Comparison of ENCODE assay signal across 1 cellular context in the genomic region with DNA sequence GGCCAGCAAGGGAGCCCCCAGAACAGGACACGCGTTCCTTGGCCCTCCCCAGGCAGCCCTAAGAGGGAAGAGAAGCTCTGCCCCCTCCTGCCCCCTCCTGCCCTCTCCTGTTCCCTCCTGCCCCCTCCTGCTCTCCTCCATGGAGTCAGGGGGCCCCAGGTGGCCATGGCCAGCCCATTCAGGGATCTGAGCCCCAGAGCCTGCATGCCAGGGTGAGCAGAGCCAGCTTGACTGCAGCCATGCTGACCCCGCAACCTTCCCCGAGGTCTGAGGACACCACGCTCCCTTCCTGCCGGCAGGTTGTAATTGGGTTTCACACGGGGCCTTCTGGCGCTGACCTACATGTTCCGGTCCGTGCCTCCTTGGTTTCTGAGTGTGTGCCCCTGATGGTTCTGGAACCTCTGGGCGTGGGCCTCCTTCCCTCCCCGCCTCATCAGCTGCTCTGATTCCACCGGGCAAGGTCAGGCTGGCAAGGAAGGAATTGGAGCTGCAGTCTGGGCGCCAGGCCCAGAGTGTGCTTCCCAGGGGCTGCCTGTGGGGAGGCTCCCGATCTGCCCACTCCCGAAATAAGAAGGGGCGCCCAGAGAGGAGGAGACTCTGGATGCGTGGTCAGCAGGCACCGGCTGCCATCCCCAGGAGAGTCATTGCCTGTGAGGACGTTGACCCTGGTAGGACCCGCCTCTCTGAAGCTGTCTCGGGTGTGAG.
A peak's percentile ranks its signal among the peaks of the same experiment; 100 is the strongest.
TF ChIP-seq lines count a peak whose summit lies in the region.

No MANE protein-coding gene starts in this region.

TF ChIP-seq in HepG2, 621 proteins besides CTCF, POLR2A, EP300 and RAD21:
- TF ChIP-seq, protein P1, sequence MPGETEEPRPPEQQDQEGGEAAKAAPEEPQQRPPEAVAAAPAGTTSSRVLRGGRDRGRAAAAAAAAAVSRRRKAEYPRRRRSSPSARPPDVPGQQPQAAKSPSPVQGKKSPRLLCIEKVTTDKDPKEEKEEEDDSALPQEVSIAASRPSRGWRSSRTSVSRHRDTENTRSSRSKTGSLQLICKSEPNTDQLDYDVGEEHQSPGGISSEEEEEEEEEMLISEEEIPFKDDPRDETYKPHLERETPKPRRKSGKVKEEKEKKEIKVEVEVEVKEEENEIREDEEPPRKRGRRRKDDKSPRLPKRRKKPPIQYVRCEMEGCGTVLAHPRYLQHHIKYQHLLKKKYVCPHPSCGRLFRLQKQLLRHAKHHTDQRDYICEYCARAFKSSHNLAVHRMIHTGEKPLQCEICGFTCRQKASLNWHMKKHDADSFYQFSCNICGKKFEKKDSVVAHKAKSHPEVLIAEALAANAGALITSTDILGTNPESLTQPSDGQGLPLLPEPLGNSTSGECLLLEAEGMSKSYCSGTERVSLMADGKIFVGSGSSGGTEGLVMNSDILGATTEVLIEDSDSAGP (CRISPR knock-in tag; IDR thresholded peaks at IDR 0.05; ENCODE audit: borderline replicate concordance), result peak; percentile 32; the same call in 1 of the 2 replicates
- TF ChIP-seq EED (CRISPR knock-in tag; IDR thresholded peaks at IDR 0.05) (0 out of 2 replicates have a peak, but pooled peaks have one; percentile 14), TAF15 (IDR thresholded peaks at IDR 0.05; ENCODE audit: low read depth, low read length, poor library complexity, severe bottlenecking) (peak; percentile 73), RXRA (CRISPR knock-in tag; IDR thresholded peaks at IDR 0.05) (peak; percentile 27; the same call in 1 of the 2 replicates), MEF2D (CRISPR knock-in tag; IDR thresholded peaks at IDR 0.05) (no peak), ZNF878 (CRISPR knock-in tag; IDR thresholded peaks at IDR 0.05) (no peak), MTA1 (CRISPR knock-in tag; IDR thresholded peaks at IDR 0.05; ENCODE audit: borderline replicate concordance) (peak; percentile 33; the same call in 1 of the 2 replicates), ZNF251 (CRISPR knock-in tag; IDR thresholded peaks at IDR 0.05) (no peak)
TF ChIP-seq in HepG2: peak in this region for 5.
